ENCODE assay signal across 23 cellular contexts in genomic region chr4:54614094-54614493, GRCh38.
"Had no signal": no experiment of that assay in that cellular context is flagged by ENCODE, and none has a peak within 500 bp of the region (broad histone marks: within the 10 kb centered on the region; RNA-seq: fewer than 3 reads in every experiment).

No MANE protein-coding gene starts in this region.

- H3K36me3 ChIP-seq: brain microvascular endothelial cell, sigmoid colon, vagina, WERI-Rb-1 had no signal

- H3K4me3 ChIP-seq: lung, sigmoid colon, vagina had no signal

- ATAC-seq: activated CD8-positive, alpha-beta memory T cell treated with anti-CD3 and anti-CD28 coated beads, Interleukin-2, amount 10 ng/mL, durations not matched to agents 7 days and 5 days; activated CD8-positive, alpha-beta T cell treated with anti-CD3 and anti-CD28 coated beads for 36 hours; stimulated activated naive B cell treated with anti-CD40 and anti-IgM and Interleukin-4, amounts not matched to agents 10 μg/mL and 1 μg/mL and 100 μg/mL, for 72 hours had no signal

- DNase-seq: activated CD4-positive, alpha-beta T cell treated with anti-CD3 and anti-CD28 coated beads, Interleukin-2, amount 10 ng/mL, durations not matched to agents 7 days and 5 days; activated CD4-positive, CD25-positive, alpha-beta regulatory T cell treated with anti-CD3 and anti-CD28 coated beads, Interleukin-2, amount 50 U/mL, for 72 hours; activated CD8-positive, alpha-beta memory T cell treated with anti-CD3 and anti-CD28 coated beads, Interleukin-2, amount 10 ng/mL, durations not matched to agents 7 days and 5 days; activated CD8-positive, alpha-beta T cell treated with anti-CD3 and anti-CD28 coated beads for 36 hours; activated gamma-delta T cell; activated T-cell treated with anti-CD3 and anti-CD28 coated beads for 4 hours; anterior cingulate cortex; brain microvascular endothelial cell; caudate nucleus; effector CD4-positive, alpha-beta T cell; foreskin melanocyte; kidney; naive B cell; occipital lobe; posterior cingulate gyrus; sigmoid colon; stimulated activated CD4-positive, alpha-beta T cell treated with anti-CD3 and anti-CD28 coated beads, Interleukin-2, amount 100 ng/mL, for 48 hours; stimulated activated CD8-positive, alpha-beta memory T cell treated with anti-CD3 and anti-CD28 coated beads, Interleukin-4, amount 100 ng/mL, for 48 hours; stimulated activated naive B cell treated with anti-CD40 and anti-IgM and Interleukin-4, amounts not matched to agents 10 μg/mL and 1 μg/mL and 100 μg/mL, for 72 hours; WERI-Rb-1 had no signal

- H3K27ac ChIP-seq: brain microvascular endothelial cell, sigmoid colon, vagina, WERI-Rb-1 had no signal

- H3K9me3 ChIP-seq: sigmoid colon, vagina had no signal

- FAIRE-seq: endometrium, kidney had no signal

- H3K4me1 ChIP-seq: sigmoid colon, vagina had no signal

- H3K27me3 ChIP-seq: brain microvascular endothelial cell, sigmoid colon, vagina had no signal
